ENCODE assay signal across 27 cellular contexts in the genomic region with DNA sequence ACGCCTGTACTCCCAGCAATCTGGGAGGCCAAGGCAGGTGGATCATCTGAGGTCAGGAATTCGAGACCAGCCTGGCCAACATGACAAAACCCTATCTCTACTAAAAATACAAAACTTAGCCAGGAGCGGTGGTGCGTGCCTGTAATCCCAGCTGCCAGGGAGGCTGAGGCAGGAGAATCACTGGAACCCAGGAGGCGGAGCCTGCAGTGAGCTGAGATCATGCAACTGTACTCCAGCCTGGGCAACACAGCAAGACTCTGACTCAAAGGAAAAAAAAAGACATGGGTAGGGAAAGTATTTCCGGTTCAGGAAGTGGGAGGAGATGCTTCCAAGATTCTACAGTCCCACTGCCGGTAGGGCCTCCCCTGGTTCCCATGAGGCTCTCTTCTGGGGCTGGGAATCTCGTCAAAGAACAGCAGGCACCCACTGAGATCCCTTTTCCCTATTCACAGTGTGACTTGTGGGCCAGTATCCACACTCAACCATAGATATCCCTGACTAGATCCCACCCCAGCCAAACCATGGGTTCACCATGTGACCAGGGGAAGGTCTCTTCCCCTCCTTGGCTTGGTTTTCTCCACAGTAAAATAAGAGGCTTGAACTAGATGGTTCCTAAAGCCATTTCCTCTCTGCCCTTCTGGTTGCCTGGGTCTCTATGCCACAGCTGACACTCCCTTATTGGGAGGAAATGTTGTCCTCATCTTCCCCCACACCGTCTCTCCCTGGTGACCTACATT.
"Had no signal": no experiment of that assay in that cellular context is flagged by ENCODE, and none has a peak within 500 bp of the region (broad histone marks: within the 10 kb centered on the region; RNA-seq: fewer than 3 reads in every experiment).

No MANE protein-coding gene starts in this region.

- H3K4me3 Mint-ChIP-seq: mesothelial cell of epicardium; naive thymus-derived CD4-positive, alpha-beta T cell; nephron; neural progenitor cell; stimulated activated naive CD8-positive, alpha-beta T cell treated with anti-CD3 and anti-CD28 coated beads, Interleukin-15, amount 100 ng/mL, for 72 hours had no signal

- H3K4me1 ChIP-seq: gastroesophageal sphincter, heart left ventricle, left lung, neural progenitor cell, right lobe of liver, suprapubic skin, thyroid gland had no signal

- H3K36me3 ChIP-seq: gastroesophageal sphincter, heart left ventricle, left lung, neural progenitor cell, right lobe of liver, suprapubic skin, thyroid gland had no signal

- H3K27me3 ChIP-seq: hepatocyte, left lung, neural progenitor cell, right lobe of liver, suprapubic skin, thyroid gland had no signal

- DNase-seq: cerebellar nuclear complex; cortex of kidney; effector CD4-positive, alpha-beta T cell; foreskin keratinocyte; kidney; left lung; mesenchymal stem cell; mucosa of descending colon; naive thymus-derived CD4-positive, alpha-beta T cell; retina; right lobe of liver; small intestine; stimulated activated CD4-positive, alpha-beta T cell treated with anti-CD3 and anti-CD28 coated beads, Interleukin-15, amount 100 ng/mL, for 24 hours; stimulated activated CD4-positive, alpha-beta T cell treated with anti-CD3 and anti-CD28 coated beads, Interleukin-2, amount 100 ng/mL, for 48 hours; stimulated activated CD8-positive, alpha-beta memory T cell treated with anti-CD3 and anti-CD28 coated beads, Interleukin-4, amount 100 ng/mL, for 48 hours; stimulated activated naive CD4-positive, alpha-beta T cell; stimulated activated naive CD8-positive, alpha-beta T cell treated with anti-CD3 and anti-CD28 coated beads, Interleukin-15, amount 100 ng/mL, for 72 hours; thyroid gland; trophoblast cell had no signal

- H3K4me3 ChIP-seq: gastroesophageal sphincter, heart left ventricle, hepatocyte, left lung, mucosa of descending colon, neural progenitor cell, right lobe of liver, suprapubic skin, thyroid gland had no signal

- H3K27ac Mint-ChIP-seq: mesothelial cell of epicardium; naive thymus-derived CD4-positive, alpha-beta T cell; nephron; neural progenitor cell; stimulated activated naive CD8-positive, alpha-beta T cell treated with anti-CD3 and anti-CD28 coated beads, Interleukin-15, amount 100 ng/mL, for 72 hours had no signal

- H3K9me3 Mint-ChIP-seq: mesothelial cell of epicardium; nephron; neural progenitor cell; stimulated activated naive CD8-positive, alpha-beta T cell treated with anti-CD3 and anti-CD28 coated beads, Interleukin-15, amount 100 ng/mL, for 72 hours had no signal

- H3K4me1 Mint-ChIP-seq: mesothelial cell of epicardium; naive thymus-derived CD4-positive, alpha-beta T cell; nephron; stimulated activated naive CD8-positive, alpha-beta T cell treated with anti-CD3 and anti-CD28 coated beads, Interleukin-15, amount 100 ng/mL, for 72 hours had no signal

- H3K36me3 Mint-ChIP-seq: mesothelial cell of epicardium; naive thymus-derived CD4-positive, alpha-beta T cell; neural progenitor cell had no signal

- H3K27ac ChIP-seq: epithelial cell of prostate, foreskin keratinocyte, gastroesophageal sphincter, heart left ventricle, hepatocyte, left lung, neural progenitor cell, right lobe of liver, suprapubic skin, thyroid gland had no signal

- H3K9ac ChIP-seq: neural progenitor cell had no signal

- H3K9me3 ChIP-seq: gastroesophageal sphincter, heart left ventricle, left lung, mucosa of descending colon, right lobe of liver, suprapubic skin, thyroid gland had no signal

- H3K79me2 ChIP-seq: hepatocyte had no signal

- H3K4me2 ChIP-seq: hepatocyte, neural progenitor cell had no signal

- H2AFZ ChIP-seq: hepatocyte, neural progenitor cell had no signal
